25 cellular contexts compared by ENCODE assay signal in the genomic region with DNA sequence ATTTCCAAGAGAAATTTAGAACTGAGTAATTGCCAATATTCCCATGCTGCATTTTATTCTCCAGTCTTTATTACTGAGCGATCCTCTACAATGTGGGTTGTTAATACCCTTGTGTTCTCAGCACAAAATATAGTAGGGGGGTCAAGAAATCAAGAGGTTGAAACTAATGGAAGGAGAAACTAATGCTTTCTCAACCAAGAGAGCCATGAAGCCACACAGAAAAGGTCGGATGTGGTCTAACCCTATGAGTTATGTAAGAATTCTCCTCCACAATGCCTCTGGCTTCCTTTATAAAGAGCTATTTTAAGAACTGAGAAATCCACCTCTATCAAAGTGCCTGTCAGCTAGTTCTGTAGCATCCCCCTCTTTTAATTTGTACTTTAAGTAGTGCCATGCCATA. TPM values are rescaled to one million over a fixed set of nuclear protein-coding genes. Genes with fewer than 3 reads are reported as not detected.
"Had no signal": no experiment of that assay in that cellular context is flagged by ENCODE, and none has a peak within 500 bp of the region (broad histone marks: within the 10 kb centered on the region; RNA-seq: fewer than 3 reads in every experiment).

No MANE protein-coding gene starts in this region.

- H3K9me3 Mint-ChIP-seq: activated naive CD8-positive, alpha-beta T cell treated with anti-CD3 and anti-CD28 coated beads, Interleukin-2, amount 50 U/mL, for 24 hours; brain; memory B cell; natural killer cell treated with Interleukin-12 subunit alpha and Interleukin-12 subunit beta and Interleukin-15 and Interleukin-18, amount 100 ng/mL, for 72 hours had no signal

- H3K9me3 ChIP-seq: ovary, prostate gland, thyroid gland, upper lobe of right lung had no signal

- H3K27me3 Mint-ChIP-seq: activated naive CD8-positive, alpha-beta T cell treated with anti-CD3 and anti-CD28 coated beads, Interleukin-2, amount 50 U/mL, for 24 hours; brain had no signal

- H3K27ac ChIP-seq: foreskin keratinocyte, ovary, prostate gland, thyroid gland, upper lobe of right lung had no signal

- H3K4me1 Mint-ChIP-seq: activated naive CD8-positive, alpha-beta T cell treated with anti-CD3 and anti-CD28 coated beads, Interleukin-2, amount 50 U/mL, for 24 hours; brain; memory B cell had no signal

- H3K27ac Mint-ChIP-seq: activated naive CD8-positive, alpha-beta T cell treated with anti-CD3 and anti-CD28 coated beads, Interleukin-2, amount 50 U/mL, for 24 hours; brain; memory B cell; natural killer cell treated with Interleukin-12 subunit alpha and Interleukin-12 subunit beta and Interleukin-15 and Interleukin-18, amount 100 ng/mL, for 72 hours had no signal

- DNase-seq: activated CD4-positive, alpha-beta T cell treated with anti-CD3 and anti-CD28 coated beads for 4 hours; activated CD4-positive, alpha-beta T cell treated with anti-CD3 and anti-CD28 coated beads, Interleukin-2, amount 50 U/mL, for 48 hours; activated CD4-positive, CD25-positive, alpha-beta regulatory T cell; activated effector memory CD4-positive, alpha-beta T cell treated with anti-CD3 and anti-CD28 coated beads, Interleukin-2, amount 50 U/mL, for 16 hours; activated naive CD4-positive, alpha-beta T cell treated with anti-CD3 and anti-CD28 coated beads, Interleukin-2, amount 50 U/mL, for 16 hours; activated naive CD8-positive, alpha-beta T cell treated with anti-CD3 and anti-CD28 coated beads, Interleukin-2, amount 50 U/mL, for 24 hours; activated T-cell treated with anti-CD3 and anti-CD28 coated beads for 4 hours; anterior cingulate cortex; caudate nucleus; dermis blood vessel endothelial cell; effector CD8-positive, alpha-beta T cell; erythroblast; foreskin keratinocyte; left colon; ovary; right cardiac atrium; stimulated activated CD4-positive, alpha-beta T cell treated with anti-CD3 and anti-CD28 coated beads, Interleukin-4, amount 100 ng/mL, for 4 hours; stimulated activated naive CD8-positive, alpha-beta T cell treated with anti-CD3 and anti-CD28 coated beads, Interleukin-15, Interleukin-2, amounts not matched to agents 100 U/mL and 50 U/mL, for 24 hours; substantia nigra; thyroid gland; upper lobe of right lung had no signal

- H3K4me1 ChIP-seq: foreskin keratinocyte, prostate gland, thyroid gland, upper lobe of right lung had no signal

- H3K4me3 Mint-ChIP-seq: activated naive CD8-positive, alpha-beta T cell treated with anti-CD3 and anti-CD28 coated beads, Interleukin-2, amount 50 U/mL, for 24 hours; brain; memory B cell; natural killer cell treated with Interleukin-12 subunit alpha and Interleukin-12 subunit beta and Interleukin-15 and Interleukin-18, amount 100 ng/mL, for 72 hours had no signal

- H3K4me3 ChIP-seq: ovary, prostate gland, thyroid gland, upper lobe of right lung had no signal

- H3K36me3 ChIP-seq: ovary, prostate gland, upper lobe of right lung had no signal

- H3K36me3 Mint-ChIP-seq: brain; memory B cell; natural killer cell treated with Interleukin-12 subunit alpha and Interleukin-12 subunit beta and Interleukin-15 and Interleukin-18, amount 100 ng/mL, for 72 hours had no signal

- H3K27me3 ChIP-seq: foreskin keratinocyte, ovary, thyroid gland, upper lobe of right lung had no signal

RNA-seq across cellular contexts. Expression of a gene that starts 21.0 kb away (rescaled TPM):
- total RNA-seq: foreskin keratinocyte had no signal
